In the genomic region with DNA sequence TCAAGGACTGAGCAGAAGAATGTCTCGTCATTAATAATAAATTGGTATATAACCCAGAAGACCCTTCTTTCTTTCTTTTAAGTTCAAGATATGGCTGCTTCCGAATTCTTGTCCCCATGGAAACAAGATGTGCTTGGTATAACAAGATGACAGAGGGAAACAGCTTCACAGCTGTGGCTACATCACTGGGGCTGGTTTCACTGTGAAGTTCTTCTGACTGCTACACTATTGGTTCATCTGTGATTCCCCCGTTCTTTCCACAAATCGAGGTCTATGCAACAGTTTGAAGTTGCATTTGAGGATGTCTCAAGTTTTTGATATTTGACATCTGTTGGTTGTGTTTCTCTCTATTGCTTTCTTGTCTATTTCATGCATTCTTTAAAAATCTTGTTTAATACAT, we compare ENCODE assay signal across 14 cellular contexts.
DNase-seq lines count a peak whose midpoint lies in the region; ATAC-seq and TF ChIP-seq lines count a peak whose summit lies in the region.
"Had no signal": no experiment of that assay in that cellular context is flagged by ENCODE, and none has a peak within 500 bp of the region (broad histone marks: within the 10 kb centered on the region; RNA-seq: fewer than 3 reads in every experiment).

No MANE protein-coding gene starts in this region.

- DNase-seq in activated CD4-positive, CD25-positive, alpha-beta regulatory T cell (lab: John Stamatoyannopoulos, UW): no peak
- DNase-seq in putamen (ENCODE audit: low spot score) (peak; percentile 71), ecto neural progenitor cell (ENCODE audit: low spot score) (no peak)
- DNase-seq: DMS153, NCI-H446 had no signal

- no peaks in the 10 kb centered on the region for H3F3A ChIP-seq in OCI-LY1 (ENCODE audit: insufficient read depth, low read length)

- peak overlapping the region; percentile 31; the same call in 1 of the 2 replicates for H3K4me2 ChIP-seq in OCI-LY1 (ENCODE audit: low read length)

- H3K27me3 ChIP-seq in OCI-LY1 (ENCODE audit: insufficient read depth, low read length): no peaks in the 10 kb centered on the region
- H3K27me3 ChIP-seq: suprapubic skin had no signal

- no peaks in the 10 kb centered on the region for H3K36me3 ChIP-seq in OCI-LY1 (ENCODE audit: insufficient read depth, low read length)
- H3K36me3 ChIP-seq: suprapubic skin had no signal

- H3K27ac ChIP-seq in OCI-LY1 (ENCODE audit: low read depth, low read length, poor library complexity, severe bottlenecking) (peak overlapping the region; percentile 82), angular gyrus (ENCODE audit: low read depth, low read length) (peak overlapping the region; percentile 49)
- H3K27ac ChIP-seq: parathyroid adenoma, suprapubic skin had no signal

- no peak overlapping the region for H3K9ac ChIP-seq in OCI-LY1 (ENCODE audit: low read length)
- H3K9ac ChIP-seq: parathyroid adenoma had no signal

- no peaks in the 10 kb centered on the region for H4K20me1 ChIP-seq in OCI-LY1 (ENCODE audit: insufficient read depth, low read length)

- no peak overlapping the region for H3K4me3 ChIP-seq in OCI-LY1 (ENCODE audit: low read depth, low read length, poor library complexity, severe bottlenecking)
- H3K4me3 ChIP-seq: lung, suprapubic skin had no signal

- TF ChIP-seq CTCF in OCI-LY1 (IDR thresholded peaks at IDR 0.05; ENCODE audit: low read length): no peak

- peak; percentile 63 to 72 for ATAC-seq in activated CD4-positive, CD25-positive, alpha-beta regulatory T cell treated with anti-CD3 and anti-CD28 coated beads, Interleukin-2, amount 50 U/mL, for 24 hours
- ATAC-seq in GM18907 (IDR thresholded peaks at IDR 0.05; ENCODE audit: unreplicated experiment) (no peak), GM21381 (IDR thresholded peaks at IDR 0.05; ENCODE audit: unreplicated experiment) (no peak)
- ATAC-seq: WTC11 had no signal

- peaks cover 80% of the 10 kb centered on the region for H3K4me1 ChIP-seq in OCI-LY1 (ENCODE audit: insufficient read depth, low read length, severe bottlenecking)
- H3K4me1 ChIP-seq: parathyroid adenoma had no signal

- no peaks in the 10 kb centered on the region for H3K79me2 ChIP-seq in OCI-LY1 (ENCODE audit: insufficient read depth, low read length)
- H3K79me2 ChIP-seq: parathyroid adenoma had no signal

- no peaks in the 10 kb centered on the region for H3K9me3 ChIP-seq in OCI-LY1 (ENCODE audit: low read length)
- H3K9me3 ChIP-seq: suprapubic skin had no signal

- no peak overlapping the region for H2AFZ ChIP-seq in OCI-LY1 (ENCODE audit: low read length)
- H2AFZ ChIP-seq: parathyroid adenoma had no signal

- H3K9me2 ChIP-seq in OCI-LY1 (ENCODE audit: low read depth, low read length): no peaks in the 10 kb centered on the region

Comparison
In these comparisons a context has a peak if more than half of its experiments do, and no peak if none do; other contexts are left out.
1. ATAC-seq: peak in activated CD4-positive, CD25-positive, alpha-beta regulatory T cell treated with anti-CD3 and anti-CD28 coated beads, Interleukin-2, amount 50 U/mL, for 24 hours (2 of 2); none in GM18907 (single experiment) and GM21381 (single experiment).